8 cellular contexts compared by ENCODE assay signal in genomic region chr9:131034268-131034667, GRCh38. TPM values are rescaled to one million over a fixed set of nuclear protein-coding genes. Genes with fewer than 3 reads are reported as not detected.
"Had no signal": no experiment of that assay in that cellular context is flagged by ENCODE, and none has a peak within 500 bp of the region (broad histone marks: within the 10 kb centered on the region; RNA-seq: fewer than 3 reads in every experiment).

No MANE protein-coding gene starts in this region.

- H3K9me3 ChIP-seq: HAP-1 had no signal

- H3K9me3 Mint-ChIP-seq: HFFc6, IgD-negative memory B cell had no signal

- H3K36me3 ChIP-seq: HAP-1 had no signal

- H3K36me3 Mint-ChIP-seq: IgD-negative memory B cell had no signal

- H3K4me3 ChIP-seq: GM23338, HAP-1 had no signal

- H3K4me2 ChIP-seq: GM23338 had no signal

- H3K27ac ChIP-seq: HL-60 had no signal

- H3K4me1 ChIP-seq: HAP-1 had no signal

- ATAC-seq: GM23338, HCT116, HepG2 had no signal

- DNase-seq: HFFc6, KG1 had no signal

- H2AFZ ChIP-seq: GM23338 had no signal

- H3K4me3 Mint-ChIP-seq: GM23338, HFFc6, IgD-negative memory B cell had no signal

- H3K4me1 Mint-ChIP-seq: GM23338, IgD-negative memory B cell had no signal

- FAIRE-seq: HepG2 had no signal

- H3K27ac Mint-ChIP-seq: GM23338, HFFc6, IgD-negative memory B cell had no signal

RNA-seq across cellular contexts. Expression of gene LAMC3, which starts 25.3 kb away (rescaled TPM):
- total RNA-seq: HFFc6 had no signal
- polyA plus RNA-seq: IgD-negative memory B cell had no signal
